1 cellular context compared by ENCODE assay signal in the genomic region with DNA sequence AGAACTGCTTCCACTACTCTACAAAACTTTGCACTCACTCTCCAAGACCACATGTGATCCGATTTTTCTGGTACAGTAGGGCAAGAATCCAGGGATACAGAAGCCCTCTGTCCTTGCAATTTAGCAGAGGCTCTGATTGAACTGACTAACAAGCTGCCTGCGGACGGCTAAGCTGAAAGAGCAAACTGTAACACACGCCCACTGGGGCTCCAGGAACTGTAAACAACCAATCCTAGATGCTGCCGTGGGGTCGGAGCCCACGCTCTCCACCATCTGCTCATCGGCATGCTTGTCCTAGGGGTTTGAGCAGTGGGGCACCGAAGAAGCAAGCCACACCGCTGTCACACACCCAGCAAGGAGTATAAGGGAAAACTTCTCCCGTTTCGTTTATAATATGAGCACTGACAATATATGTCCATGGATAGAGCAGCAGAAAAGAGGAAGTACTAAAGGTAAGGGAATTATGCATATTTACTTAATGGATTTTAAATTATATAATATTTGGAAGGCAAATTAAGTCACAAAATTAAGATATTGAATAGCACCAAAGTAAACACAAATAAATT.
TF ChIP-seq lines count a peak whose summit lies in the region.

No MANE protein-coding gene starts in this region.

TF ChIP-seq in K562, 482 proteins besides CTCF, POLR2A, EP300 and RAD21 (continued from another document):
- TF ChIP-seq MNT (conservative IDR thresholded peaks at IDR 0.05), result peak; percentile 48 to 58; a peak in 3 of 4 replicates
- no peak for TF ChIP-seq ELF1 (tag; IDR thresholded peaks at IDR 0.05)
- 0 out of 2 replicates have a peak, but pooled peaks have one; percentile 32 for TF ChIP-seq POLR2G (IDR thresholded peaks at IDR 0.05; ENCODE audit: low read depth, low read length)
- no peak for TF ChIP-seq HDAC3 (IDR thresholded peaks at IDR 0.05; ENCODE audit: borderline replicate concordance, partially characterized antibody)
- TF ChIP-seq TAF1 (IDR thresholded peaks at IDR 0.05; ENCODE audit: control insufficient read depth, extremely low read depth, insufficient read depth, low read length, severe bottlenecking), result peak; percentile 37
- TF ChIP-seq ETV5 (CRISPR knock-in tag; IDR thresholded peaks at IDR 0.05; ENCODE audit: low read depth), result no peak
- peak; percentile 85 for TF ChIP-seq HNRNPLL (IDR thresholded peaks at IDR 0.05; ENCODE audit: low read depth, low read length, poor library complexity, severe bottlenecking)
- no peak for TF ChIP-seq NRF1 (conservative IDR thresholded peaks at IDR 0.05 in 1 of 2, IDR thresholded peaks at IDR 0.05 in 1 of 2)
- TF ChIP-seq ZNF584 (CRISPR knock-in tag; IDR thresholded peaks at IDR 0.05; ENCODE audit: low read depth), result no peak
- peak; percentile 54 for TF ChIP-seq EGR1 (conservative IDR thresholded peaks at IDR 0.05)
- no peak for TF ChIP-seq POLR2B (IDR thresholded peaks at IDR 0.05; ENCODE audit: low read depth, partially characterized antibody)
- TF ChIP-seq KDM5B (IDR thresholded peaks at IDR 0.05; ENCODE audit: insufficient replicate concordance, low read depth, low read length), result no peak
- 0 out of 2 replicates have a peak, but pooled peaks have one; percentile 13 for TF ChIP-seq KLF13 (tag; IDR thresholded peaks at IDR 0.05; ENCODE audit: borderline replicate concordance, low read depth)
- no peak for TF ChIP-seq PRPF4 (IDR thresholded peaks at IDR 0.05; ENCODE audit: insufficient read depth, low read depth, low read length, poor library complexity, severe bottlenecking)
- no peak for TF ChIP-seq SMAD4 (CRISPR knock-in tag; conservative IDR thresholded peaks at IDR 0.05)
